ENCODE assay signal across 10 cellular contexts in the genomic region with DNA sequence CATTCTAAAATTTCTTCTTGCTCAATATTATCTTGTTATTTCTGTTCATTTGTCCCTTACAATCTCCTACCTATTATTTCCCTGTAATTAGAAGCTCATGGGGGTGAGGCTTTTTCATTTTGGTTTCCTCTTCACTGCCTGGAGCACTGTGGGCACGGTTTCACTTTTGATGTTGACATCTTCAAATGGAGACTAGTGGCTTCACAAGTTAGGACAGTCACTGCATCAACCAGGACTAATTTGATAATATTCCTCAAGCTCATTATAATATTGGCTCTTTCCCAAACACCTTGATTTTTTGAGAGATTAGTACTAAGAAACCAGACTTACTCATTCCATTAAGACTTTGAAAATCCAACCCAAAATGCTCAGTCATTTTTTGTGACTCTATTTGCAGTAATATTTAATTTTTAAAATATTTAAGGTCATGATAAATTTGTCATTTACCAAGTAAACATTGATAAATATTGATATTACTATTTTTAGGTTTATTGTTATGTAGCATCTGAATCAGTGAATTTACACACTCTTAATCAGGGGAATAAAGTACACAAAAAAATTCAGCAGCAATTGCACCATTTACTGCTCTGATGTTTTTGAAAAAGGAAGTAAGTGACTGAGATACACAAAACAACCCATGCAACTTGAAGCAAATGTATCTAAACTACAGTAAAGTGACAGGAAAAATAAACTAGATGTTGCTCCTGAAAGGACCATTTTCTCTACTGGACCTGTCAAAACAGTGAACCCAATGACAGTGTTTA. TPM values are rescaled to one million over a fixed set of nuclear protein-coding genes. Genes with fewer than 3 reads are reported as not detected.
DNase-seq lines count a peak whose midpoint lies in the region; FAIRE-seq and TF ChIP-seq lines count a peak whose summit lies in the region.
"Had no signal": no experiment of that assay in that cellular context is flagged by ENCODE, and none has a peak within 500 bp of the region (broad histone marks: within the 10 kb centered on the region; RNA-seq: fewer than 3 reads in every experiment).

No MANE protein-coding gene starts in this region.

- H3K4me1 ChIP-seq in tibial nerve: peaks cover 0 to 13% (median 1%) of the 10 kb centered on the region in 4 donors

- no peak for DNase-seq in CD14-positive monocyte (ENCODE audit: low spot score)
- DNase-seq in GM19239 (ENCODE audit: insufficient read length, low spot score): no peak
- DNase-seq in activated naive CD8-positive, alpha-beta T cell treated with anti-CD3 and anti-CD28 coated beads for 36 hours: peak; percentile 17
- no peak for DNase-seq in tibial nerve (ENCODE audit: low spot score in 2 of 2)
- DNase-seq in SW 1271 (lab: John Stamatoyannopoulos, UW): no peak
- DNase-seq in brain microvascular endothelial cell: no peak
- DNase-seq in NCI-H128 (lab: John Stamatoyannopoulos, UW; ENCODE audit: unreplicated experiment): no peak
- DNase-seq: caudate nucleus, foreskin melanocyte had no signal

- TF ChIP-seq CTCF in CD14-positive monocyte (IDR thresholded peaks at IDR 0.05): no peak
- TF ChIP-seq CTCF in tibial nerve (IDR thresholded peaks at IDR 0.05): no peak
- no peak for TF ChIP-seq CTCF in brain microvascular endothelial cell (IDR thresholded peaks at IDR 0.05; ENCODE audit: low read depth, low read length, missing control alignments)

- H3K36me3 Mint-ChIP-seq in CD14-positive monocyte: peaks cover 4 to 19% of the 10 kb centered on the region in 2 donors
- H3K36me3 Mint-ChIP-seq in IgD-negative memory B cell: no peaks in the 10 kb centered on the region
- H3K36me3 Mint-ChIP-seq in activated naive CD8-positive, alpha-beta T cell treated with anti-CD3 and anti-CD28 coated beads for 36 hours: no peaks in the 10 kb centered on the region

- H3K4me1 Mint-ChIP-seq in CD14-positive monocyte (peaks cover 78% of the 10 kb centered on the region), IgD-negative memory B cell (peaks cover 9 to 16% (median 13%) of the 10 kb centered on the region in 3 donors)
- H3K4me1 Mint-ChIP-seq in activated naive CD8-positive, alpha-beta T cell treated with anti-CD3 and anti-CD28 coated beads for 36 hours: peaks cover 29% of the 10 kb centered on the region

- H3K4me3 Mint-ChIP-seq in CD14-positive monocyte (no peak overlapping the region), IgD-negative memory B cell (no peak overlapping the region)
- peak overlapping the region; percentile 0 for H3K4me3 Mint-ChIP-seq in activated naive CD8-positive, alpha-beta T cell treated with anti-CD3 and anti-CD28 coated beads for 36 hours

- no peak for TF ChIP-seq EP300 in tibial nerve (IDR thresholded peaks at IDR 0.05)

- H3K4me3 ChIP-seq in tibial nerve (no peak overlapping the region), brain microvascular endothelial cell (ENCODE audit: low read depth, low read length) (no peak overlapping the region)

- H3K27ac ChIP-seq in tibial nerve (no peak overlapping the region), brain microvascular endothelial cell (no peak overlapping the region)

- peak; percentile 96 for FAIRE-seq in GM19239 (lab: Jason Lieb, UNC)

- H3K9me3 Mint-ChIP-seq in CD14-positive monocyte (peaks cover 0 to 5% (median 3%) of the 10 kb centered on the region in 7 donors), IgD-negative memory B cell (peaks cover 3 to 21% (median 20%) of the 10 kb centered on the region in 3 donors)
- no peaks in the 10 kb centered on the region for H3K9me3 Mint-ChIP-seq in activated naive CD8-positive, alpha-beta T cell treated with anti-CD3 and anti-CD28 coated beads for 36 hours

- H3K9me3 ChIP-seq in tibial nerve: no peaks in the 10 kb centered on the region

- H3K27me3 ChIP-seq in tibial nerve (no peaks in the 10 kb centered on the region), brain microvascular endothelial cell (replicated peaks) (no peaks in the 10 kb centered on the region)

- H3K36me3 ChIP-seq in tibial nerve (no peaks in the 10 kb centered on the region), brain microvascular endothelial cell (replicated peaks) (no peaks in the 10 kb centered on the region)

- in situ Hi-C loops in brain microvascular endothelial cell (cut with HindIII; ENCODE audit: low pct_ligation_motif_present, low sequenced_read_pairs): loop anchor here (25.0 kb wide), 1 partner anchor 199 kb away; no protein-coding TSS in a partner anchor

- WGBS in tibial nerve, 2 donors: 63 to 91% methylated on average over 1 of the region's 1 CpG

- H3K27me3 Mint-ChIP-seq in CD14-positive monocyte (ENCODE audit: low read depth in 3 of 3) (no peaks in the 10 kb centered on the region), IgD-negative memory B cell (peaks cover 59% of the 10 kb centered on the region)
- peaks cover 78% of the 10 kb centered on the region for H3K27me3 Mint-ChIP-seq in activated naive CD8-positive, alpha-beta T cell treated with anti-CD3 and anti-CD28 coated beads for 36 hours

- H3K27ac Mint-ChIP-seq in CD14-positive monocyte: peak overlapping the region; percentile 64 to 93 (median 84)
- peak overlapping the region in 2 of 3 donors; percentile 34 to 78 for H3K27ac Mint-ChIP-seq in IgD-negative memory B cell
- H3K27ac Mint-ChIP-seq in activated naive CD8-positive, alpha-beta T cell treated with anti-CD3 and anti-CD28 coated beads for 36 hours: no peak overlapping the region

- intact Hi-C loops in CD14-positive monocyte (cut with micrococcal nuclease): loop anchor here in 1 of 2 donors (10.0 kb wide), 1 partner anchor 47 kb away; no protein-coding TSS in a partner anchor

- TF ChIP-seq POLR2A in tibial nerve (IDR thresholded peaks at IDR 0.05): no peak

RNA-seq across cellular contexts. Expression of a gene that starts 28.8 kb away (rescaled TPM):
- 100 to 1,000 TPM in 1 of 2 donors, 10 to 100 TPM in 1; 64.4 to 100 TPM for polyA plus RNA-seq in CD14-positive monocyte
- 3.5 TPM for polyA plus RNA-seq in IgD-negative memory B cell
- total RNA-seq in activated naive CD8-positive, alpha-beta T cell treated with anti-CD3 and anti-CD28 coated beads for 36 hours: 1 to 10 TPM; 1.9 to 2.4 TPM
- 10 to 100 TPM in 1 of 4 donors, 1 to 10 TPM in 3; 7.0 to 10.6 (median 8.5) TPM for total RNA-seq in tibial nerve
